1 cellular context compared by ENCODE assay signal in the genomic region with DNA sequence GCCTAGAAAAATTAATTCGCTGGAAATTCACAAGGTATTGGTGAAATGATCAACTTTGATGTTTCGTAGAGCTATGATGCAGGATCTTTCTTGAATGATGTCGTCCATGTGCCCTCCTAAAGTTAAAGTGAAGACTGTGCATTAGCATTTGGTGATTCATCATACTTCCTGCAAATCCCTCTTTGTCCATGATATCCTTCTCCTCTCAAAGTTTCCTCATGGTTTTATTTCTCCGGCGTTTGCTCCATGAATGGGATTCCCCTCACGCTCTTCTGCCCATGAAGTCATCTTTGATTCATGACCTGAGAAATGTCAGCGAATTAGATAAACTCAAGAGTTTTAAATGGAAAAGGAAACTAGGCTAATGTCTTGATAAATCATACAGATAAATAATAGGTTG.
TF ChIP-seq lines count a peak whose summit lies in the region.

No MANE protein-coding gene starts in this region.

TF ChIP-seq in SK-N-SH, 30 proteins besides CTCF, POLR2A, EP300 and RAD21 (continued from another document):
- TF ChIP-seq, protein P1, sequence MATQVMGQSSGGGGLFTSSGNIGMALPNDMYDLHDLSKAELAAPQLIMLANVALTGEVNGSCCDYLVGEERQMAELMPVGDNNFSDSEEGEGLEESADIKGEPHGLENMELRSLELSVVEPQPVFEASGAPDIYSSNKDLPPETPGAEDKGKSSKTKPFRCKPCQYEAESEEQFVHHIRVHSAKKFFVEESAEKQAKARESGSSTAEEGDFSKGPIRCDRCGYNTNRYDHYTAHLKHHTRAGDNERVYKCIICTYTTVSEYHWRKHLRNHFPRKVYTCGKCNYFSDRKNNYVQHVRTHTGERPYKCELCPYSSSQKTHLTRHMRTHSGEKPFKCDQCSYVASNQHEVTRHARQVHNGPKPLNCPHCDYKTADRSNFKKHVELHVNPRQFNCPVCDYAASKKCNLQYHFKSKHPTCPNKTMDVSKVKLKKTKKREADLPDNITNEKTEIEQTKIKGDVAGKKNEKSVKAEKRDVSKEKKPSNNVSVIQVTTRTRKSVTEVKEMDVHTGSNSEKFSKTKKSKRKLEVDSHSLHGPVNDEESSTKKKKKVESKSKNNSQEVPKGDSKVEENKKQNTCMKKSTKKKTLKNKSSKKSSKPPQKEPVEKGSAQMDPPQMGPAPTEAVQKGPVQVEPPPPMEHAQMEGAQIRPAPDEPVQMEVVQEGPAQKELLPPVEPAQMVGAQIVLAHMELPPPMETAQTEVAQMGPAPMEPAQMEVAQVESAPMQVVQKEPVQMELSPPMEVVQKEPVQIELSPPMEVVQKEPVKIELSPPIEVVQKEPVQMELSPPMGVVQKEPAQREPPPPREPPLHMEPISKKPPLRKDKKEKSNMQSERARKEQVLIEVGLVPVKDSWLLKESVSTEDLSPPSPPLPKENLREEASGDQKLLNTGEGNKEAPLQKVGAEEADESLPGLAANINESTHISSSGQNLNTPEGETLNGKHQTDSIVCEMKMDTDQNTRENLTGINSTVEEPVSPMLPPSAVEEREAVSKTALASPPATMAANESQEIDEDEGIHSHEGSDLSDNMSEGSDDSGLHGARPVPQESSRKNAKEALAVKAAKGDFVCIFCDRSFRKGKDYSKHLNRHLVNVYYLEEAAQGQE (IDR thresholded peaks at IDR 0.05; ENCODE audit: low read depth, low read length) = no peak
- TF ChIP-seq GABPA (IDR thresholded peaks at IDR 0.05; ENCODE audit: low read depth) (no peak), POLR2AphosphoS5 (IDR thresholded peaks at IDR 0.05; ENCODE audit: low read depth, low read length) (no peak), TCF12 (IDR thresholded peaks at IDR 0.05) (peak; percentile 20; the same call in 1 of the 2 replicates)
